ENCODE assay signal across 11 cellular contexts in genomic region chr14:55297611-55298323, GRCh38. TPM values are rescaled to one million over a fixed set of nuclear protein-coding genes. Genes with fewer than 3 reads are reported as not detected.
DNase-seq lines count a peak whose midpoint lies in the region; ATAC-seq, FAIRE-seq and TF ChIP-seq lines count a peak whose summit lies in the region.
"Had no signal": no experiment of that assay in that cellular context is flagged by ENCODE, and none has a peak within 500 bp of the region (broad histone marks: within the 10 kb centered on the region; RNA-seq: fewer than 3 reads in every experiment).

No MANE protein-coding gene starts in this region.

- FAIRE-seq in endothelial cell of umbilical vein (lab: Jason Lieb, UNC) = no peak
- FAIRE-seq: TTC549 had no signal

- H3K27me3 Mint-ChIP-seq in stimulated activated naive CD8-positive, alpha-beta T cell treated with anti-CD3 and anti-CD28 coated beads, Interleukin-15, amount 100 ng/mL, for 72 hours = no peaks in the 10 kb centered on the region
- no peaks in the 10 kb centered on the region for H3K27me3 Mint-ChIP-seq in glutamatergic neuron (ENCODE audit: unreplicated experiment)
- H3K27me3 Mint-ChIP-seq: B cell; dendritic cell treated with granulocyte-macrophage colony-stimulating factor and Interleukin-4, amounts not matched to agents 40 ng/mL and 50 ng/mL, for 4 days had no signal

- H3K9me3 ChIP-seq in endothelial cell of umbilical vein (replicated peaks; ENCODE audit: control insufficient read depth, insufficient read depth, low read length) = no peaks in the 10 kb centered on the region

- H3K4me1 Mint-ChIP-seq in stimulated activated naive CD8-positive, alpha-beta T cell treated with anti-CD3 and anti-CD28 coated beads, Interleukin-15, amount 100 ng/mL, for 72 hours = peaks cover 56% of the 10 kb centered on the region
- peaks cover 5% of the 10 kb centered on the region for H3K4me1 Mint-ChIP-seq in glutamatergic neuron (ENCODE audit: low read depth, unreplicated experiment)

- no peaks in the 10 kb centered on the region for H3K27me3 ChIP-seq in endothelial cell of umbilical vein (ENCODE audit: control insufficient read depth in 2 of 2, insufficient read depth in 2 of 2, low read length in 2 of 2)

- TF ChIP-seq POLR2A in endothelial cell of umbilical vein (IDR thresholded peaks at IDR 0.05; ENCODE audit: low read depth, low read length) = no peak

- no peaks in the 10 kb centered on the region for H3K9me3 Mint-ChIP-seq in stimulated activated naive CD8-positive, alpha-beta T cell treated with anti-CD3 and anti-CD28 coated beads, Interleukin-15, amount 100 ng/mL, for 72 hours
- no peaks in the 10 kb centered on the region for H3K9me3 Mint-ChIP-seq in glutamatergic neuron (ENCODE audit: unreplicated experiment)

- CTCF ChIA-PET in endothelial cell of umbilical vein (lab: Charles Lee) = interaction anchor here (1.1 to 1.5 kb wide), 2 partner anchors 17 to 57 kb away, joined by 4 to 5 read pairs; no protein-coding TSS in a partner anchor

- H3K79me2 ChIP-seq in endothelial cell of umbilical vein (ENCODE audit: control insufficient read depth, insufficient read depth, low read length) = peaks cover 16% of the 10 kb centered on the region

- TF ChIP-seq CTCF in endothelial cell of umbilical vein (IDR thresholded peaks at IDR 0.05; ENCODE audit: extremely low read depth in 1 of 2, insufficient read depth in 1 of 2, low read depth in 1 of 2, low read length in 2 of 2) (peak in 1 of 2 donors; percentile 1), glutamatergic neuron (IDR thresholded peaks at IDR 0.05; ENCODE audit: partially characterized antibody, unreplicated experiment) (no peak)

- dilution Hi-C loops in endothelial cell of umbilical vein (cut with MboI; ENCODE audit: extremely low pct_ligation_motif_present, low sequenced_read_pairs) = no loop called here

- peak overlapping the region in 1 of 2 donors; percentile 29 for H3K4me3 Mint-ChIP-seq in stimulated activated naive CD8-positive, alpha-beta T cell treated with anti-CD3 and anti-CD28 coated beads, Interleukin-15, amount 100 ng/mL, for 72 hours
- no peak overlapping the region for H3K4me3 Mint-ChIP-seq in glutamatergic neuron (ENCODE audit: unreplicated experiment)
- H3K4me3 Mint-ChIP-seq: B cell; dendritic cell treated with granulocyte-macrophage colony-stimulating factor and Interleukin-4, amounts not matched to agents 40 ng/mL and 50 ng/mL, for 4 days had no signal

- H3K4me3 ChIP-seq in endothelial cell of umbilical vein (replicated peaks in 1 of 3; ENCODE audit: insufficient read depth in 1 of 3, low read depth in 1 of 3, low read length in 3 of 3) = peak overlapping the region in 2 of 3 experiments; percentile 19 to 23

- H3K9ac ChIP-seq in endothelial cell of umbilical vein (replicated peaks; ENCODE audit: extremely low read depth, insufficient read depth, low read length) = no peak overlapping the region

- in situ Hi-C loops in G401 (cut with HindIII; ENCODE audit: low sequenced_read_pairs) = no loop called here

- peaks cover 5% of the 10 kb centered on the region for H3K4me1 ChIP-seq in endothelial cell of umbilical vein (ENCODE audit: control insufficient read depth, extremely low read depth, insufficient read depth, low read length)

- ATAC-seq in stimulated activated naive CD8-positive, alpha-beta T cell treated with anti-CD3 and anti-CD28 coated beads, Interleukin-15, amount 100 ng/mL, for 72 hours = peak; percentile 57
- no peak for ATAC-seq in GM19455 (IDR thresholded peaks at IDR 0.05; ENCODE audit: unreplicated experiment)

- no peak overlapping the region for H2AFZ ChIP-seq in endothelial cell of umbilical vein (ENCODE audit: low read depth, low read length)

- H3K36me3 ChIP-seq in endothelial cell of umbilical vein (ENCODE audit: control insufficient read depth in 2 of 2, extremely low read depth in 1 of 2, insufficient read depth in 2 of 2, low read length in 2 of 2) = no peaks in the 10 kb centered on the region

- POLR2A ChIA-PET in endothelial cell of umbilical vein (lab: Charles Lee) = no interaction called here

- intact Hi-C loops in endothelial cell of umbilical vein (cut with micrococcal nuclease) = loop anchor here (1.0 kb wide), 1 partner anchor 26 kb away; the partner anchor contains the start of gene FBXO34

- peaks cover 4% of the 10 kb centered on the region for H3K36me3 Mint-ChIP-seq in glutamatergic neuron (ENCODE audit: unreplicated experiment)

- H4K20me1 ChIP-seq in endothelial cell of umbilical vein (replicated peaks; ENCODE audit: control insufficient read depth, extremely low read depth, insufficient read depth, low read length) = no peaks in the 10 kb centered on the region

- no peak overlapping the region for H3K27ac Mint-ChIP-seq in stimulated activated naive CD8-positive, alpha-beta T cell treated with anti-CD3 and anti-CD28 coated beads, Interleukin-15, amount 100 ng/mL, for 72 hours
- H3K27ac Mint-ChIP-seq in glutamatergic neuron (ENCODE audit: unreplicated experiment) = no peak overlapping the region
- H3K27ac Mint-ChIP-seq: B cell; dendritic cell treated with granulocyte-macrophage colony-stimulating factor and Interleukin-4, amounts not matched to agents 40 ng/mL and 50 ng/mL, for 4 days had no signal

- no peak overlapping the region for H3K27ac ChIP-seq in endothelial cell of umbilical vein (ENCODE audit: insufficient read depth, low read depth, low read length)

- H3K9me1 ChIP-seq in endothelial cell of umbilical vein (replicated peaks; ENCODE audit: control insufficient read depth, extremely low read depth, insufficient read depth, low read length) = no peaks in the 10 kb centered on the region

- DNase-seq in activated naive CD4-positive, alpha-beta T cell treated with Interleukin-2 at 50 U/mL for 16 hours = peak; percentile 23
- DNase-seq in activated naive CD4-positive, alpha-beta T cell (lab: John Stamatoyannopoulos, UW) = no peak
- peak; percentile 87 for DNase-seq in NCI-H510A treated with DMSO at 0.1 percent for 48 hours (lab: John Stamatoyannopoulos, UW)
- peak; percentile 60 for DNase-seq in endothelial cell of umbilical vein (ENCODE audit: low read depth, low spot score)
- DNase-seq in stimulated activated naive CD8-positive, alpha-beta T cell treated with anti-CD3 and anti-CD28 coated beads, Interleukin-15, amount 100 ng/mL, for 72 hours = peak in 1 of 2 donors; percentile 17
- DNase-seq in glutamatergic neuron = no peak
- no peak for DNase-seq in G401 (ENCODE audit: low spot score)

- no TSS peak for BruUV-seq in endothelial cell of umbilical vein (replicated peaks; lab: Mats Ljungman, UMichigan)

- H3K4me2 ChIP-seq in endothelial cell of umbilical vein (ENCODE audit: insufficient read depth, low read length) = peak overlapping the region; percentile 47

TF ChIP-seq in endothelial cell of umbilical vein, 7 proteins besides CTCF, POLR2A, EP300 and RAD21:
- TF ChIP-seq MAX (IDR thresholded peaks at IDR 0.05; ENCODE audit: insufficient read depth, insufficient read length) (no peak), MYC (IDR thresholded peaks at IDR 0.05; ENCODE audit: low read depth, low read length) (no peak), JUN (IDR thresholded peaks at IDR 0.05; ENCODE audit: borderline replicate concordance, insufficient read depth, insufficient read length, low read depth) (no peak), EZH2 (IDR thresholded peaks at IDR 0.05; ENCODE audit: borderline replicate concordance, low read depth, low read length, severe bottlenecking) (no peak), GATA2 (IDR thresholded peaks at IDR 0.05; ENCODE audit: insufficient read depth, insufficient read length, low read depth, low read length) (no peak), FOS (IDR thresholded peaks at IDR 0.05; ENCODE audit: borderline replicate concordance, insufficient read depth, low read length) (no peak), POLR2AphosphoS5 (IDR thresholded peaks at IDR 0.05; ENCODE audit: insufficient read depth, low read depth, low read length) (no peak)

RNA-seq across cellular contexts. Expression of gene FBXO34, which starts 26.5 kb away (rescaled TPM):
- total RNA-seq in endothelial cell of umbilical vein (14.2 and 16.5 TPM in 2 replicates), glutamatergic neuron (ENCODE audit: unreplicated experiment) (13.6 TPM)
- 6.8 and 8.5 TPM in 2 replicates for polyA plus RNA-seq in endothelial cell of umbilical vein
- 9.9 and 10.7 TPM in 2 replicates for polyA plus RNA-seq in endothelial cell of umbilical vein (2011; cell fraction: cytosol; rRNA removed)
- 37.5 and 37.9 TPM in 2 replicates for polyA plus RNA-seq in endothelial cell of umbilical vein (2011; cell fraction: nucleus; rRNA removed)
- 10.8 and 12.1 TPM in 2 replicates for polyA plus RNA-seq in endothelial cell of umbilical vein (2012)
- polyA minus RNA-seq in endothelial cell of umbilical vein = 15.7 and 16.7 TPM in 2 replicates
- 7.7 TPM for polyA minus RNA-seq in endothelial cell of umbilical vein (2011; cell fraction: cytosol; rRNA and poly(A)+ RNA removed)
- 23.4 and 27.9 TPM in 2 replicates for polyA minus RNA-seq in endothelial cell of umbilical vein (2011; cell fraction: nucleus; rRNA and poly(A)+ RNA removed)
- 23.0 and 29.7 TPM in 2 replicates for total RNA-seq in G401 (2014; rRNA removed; shearing (Covaris generic))

Comparison
In these comparisons a context has a peak if more than half of its experiments do, and no peak if none do; other contexts are left out.
1. DNase-seq: peak in activated naive CD4-positive, alpha-beta T cell treated with Interleukin-2 at 50 U/mL for 16 hours (single experiment), NCI-H510A treated with DMSO at 0.1 percent for 48 hours (single experiment) and endothelial cell of umbilical vein (single experiment); none in activated naive CD4-positive, alpha-beta T cell (0 of 4), glutamatergic neuron (single experiment) and G401 (single experiment).